In the genomic region with DNA sequence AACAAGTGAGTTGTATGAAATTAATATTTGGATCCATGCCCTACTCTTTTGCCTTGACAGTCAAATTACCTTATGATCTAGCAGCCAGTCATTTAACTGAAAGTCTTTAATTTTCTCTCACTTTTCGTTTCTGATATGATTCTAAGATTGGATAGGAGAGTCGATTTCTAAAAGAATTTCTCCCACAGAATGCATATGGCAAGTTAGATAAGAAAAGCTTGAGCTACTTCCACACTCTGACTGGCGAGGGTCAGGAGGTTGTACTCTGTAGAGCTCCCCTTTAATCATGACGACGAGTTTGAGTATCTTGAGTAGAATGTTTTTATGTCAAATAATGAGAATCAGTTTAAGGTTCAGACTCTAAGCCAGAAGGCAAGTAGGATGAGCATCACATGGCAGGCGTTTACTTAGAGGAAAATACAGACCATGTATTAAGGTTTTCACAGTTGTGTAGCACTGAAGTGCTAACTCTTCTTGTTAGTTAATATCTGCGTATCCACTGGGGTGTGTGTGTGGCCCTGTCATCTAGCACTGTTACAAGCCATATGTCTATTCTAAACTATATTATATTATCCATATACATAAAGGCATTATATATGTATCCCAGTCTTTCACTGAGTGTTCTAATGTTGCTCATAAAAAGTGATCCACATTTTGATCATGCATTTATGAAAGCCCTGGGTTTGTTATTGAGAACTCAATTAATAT, we compare ENCODE assay signal across 1 cellular context.
TF ChIP-seq lines count a peak whose summit lies in the region.

No MANE protein-coding gene starts in this region.

TF ChIP-seq in IMR-90, 13 proteins besides CTCF, POLR2A, EP300 and RAD21:
- no peak for TF ChIP-seq SMC3 (IDR thresholded peaks at IDR 0.05; ENCODE audit: low read depth, low read length)
- TF ChIP-seq ELK1 (IDR thresholded peaks at IDR 0.05; ENCODE audit: borderline replicate concordance, low read depth, low read length): no peak
- no peak for TF ChIP-seq MAZ (IDR thresholded peaks at IDR 0.05; ENCODE audit: borderline replicate concordance, low read depth, low read length)
- no peak for TF ChIP-seq MAFK (IDR thresholded peaks at IDR 0.05; ENCODE audit: low read depth, low read length)
- TF ChIP-seq USF2 (IDR thresholded peaks at IDR 0.05; ENCODE audit: low read depth, low read length): no peak
- TF ChIP-seq RCOR1 (IDR thresholded peaks at IDR 0.05; ENCODE audit: insufficient replicate concordance, low read length): no peak
- no peak for TF ChIP-seq CHD1 (IDR thresholded peaks at IDR 0.05; ENCODE audit: low read depth, low read length)
- TF ChIP-seq MXI1 (IDR thresholded peaks at IDR 0.05; ENCODE audit: borderline replicate concordance, low read depth, low read length): no peak
- TF ChIP-seq CEBPB (IDR thresholded peaks at IDR 0.05; ENCODE audit: low read depth, low read length): no peak
- TF ChIP-seq RFX5 (IDR thresholded peaks at IDR 0.05; ENCODE audit: low read depth, low read length): no peak
- no peak for TF ChIP-seq NFE2L2 (IDR thresholded peaks at IDR 0.05; ENCODE audit: low read depth, low read length)
- no peak for TF ChIP-seq FOS (IDR thresholded peaks at IDR 0.05; ENCODE audit: low read depth, low read length)
- TF ChIP-seq BHLHE40 (IDR thresholded peaks at IDR 0.05; ENCODE audit: low read depth, low read length): no peak
